In the genomic region with DNA sequence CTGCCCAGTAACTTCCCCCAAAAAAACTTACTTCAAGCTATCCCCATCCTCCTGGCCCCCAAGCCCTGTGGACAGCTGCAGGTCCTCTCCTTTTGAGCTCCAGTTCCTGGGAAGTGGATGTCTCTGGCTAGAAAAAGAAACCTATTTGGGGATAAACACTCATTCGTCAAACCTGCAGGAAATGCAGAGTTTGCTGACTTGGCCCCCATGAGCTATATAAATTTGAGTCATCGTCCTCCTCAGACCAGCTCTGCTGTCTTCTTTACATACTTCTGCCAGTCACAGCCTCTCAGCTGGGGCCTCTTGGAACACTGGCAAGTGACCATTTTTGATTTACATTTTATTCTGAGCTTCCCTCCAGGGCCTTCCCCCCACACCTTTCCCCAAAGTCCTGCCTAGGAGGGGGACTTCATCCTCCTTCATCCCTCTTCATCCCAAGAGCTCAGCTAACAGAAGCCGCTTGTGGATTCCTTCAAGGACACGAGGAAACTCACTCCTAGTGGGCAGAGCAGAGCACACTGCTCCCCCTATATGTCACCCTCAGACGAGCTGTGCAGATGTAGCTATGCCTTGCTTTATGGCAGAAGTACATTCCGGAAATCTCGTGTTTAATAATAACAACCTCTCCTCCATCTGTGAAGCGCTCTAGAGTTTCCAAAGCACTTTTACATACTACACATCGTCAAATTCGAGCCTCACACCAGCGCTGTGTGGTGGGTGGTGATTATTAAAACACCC, we compare ENCODE assay signal across 17 cellular contexts.
DNase-seq lines count a peak whose midpoint lies in the region; ATAC-seq, FAIRE-seq and TF ChIP-seq lines count a peak whose summit lies in the region.
"Had no signal": no experiment of that assay in that cellular context is flagged by ENCODE, and none has a peak within 500 bp of the region (broad histone marks: within the 10 kb centered on the region; RNA-seq: fewer than 3 reads in every experiment).

No MANE protein-coding gene starts in this region.

- H3K4me2 ChIP-seq in GM12878 (ENCODE audit: control insufficient read depth, insufficient read depth), result no peak overlapping the region

- in situ Hi-C loops in GM12878 (cut with MboI), result no loop called here

- H3K9me3 ChIP-seq in MG63 (no peaks in the 10 kb centered on the region), GM12878 (replicated peaks; ENCODE audit: control insufficient read depth, insufficient read depth, low read length) (no peaks in the 10 kb centered on the region)

- H3K27ac ChIP-seq in GM12878 (ENCODE audit: control insufficient read depth, insufficient read depth), result no peak overlapping the region

- SMC1A ChIA-PET in GM12878 (lab: Charles Lee; ENCODE audit: uncharacterized antibody, unreplicated experiment), result interaction anchor here (0.9 to 10.3 kb wide), 11 partner anchors 8 to 262 kb away, joined by 3 to 250 read pairs (median 4); no protein-coding TSS in a partner anchor

- H3K9ac ChIP-seq in GM12878 (ENCODE audit: control insufficient read depth, insufficient read depth, low read length), result no peak overlapping the region

- FAIRE-seq in GM12878 (lab: Jason Lieb, UNC), result no peak
- FAIRE-seq: frontal cortex had no signal

- TF ChIP-seq RAD21 in GM12878 (IDR thresholded peaks at IDR 0.05; ENCODE audit: insufficient read depth, low read depth, low read length), result no peak

- H3K79me2 ChIP-seq in GM12878 (ENCODE audit: control insufficient read depth, insufficient read depth, low read length), result no peaks in the 10 kb centered on the region

- BruUV-seq in GM12878 (replicated peaks; lab: Mats Ljungman, UMichigan), result no TSS peak

- TF ChIP-seq CTCF in BJ (IDR thresholded peaks at IDR 0.05; ENCODE audit: insufficient read depth, low read depth, low read length) (peak; percentile 36), GM12878 (IDR thresholded peaks at IDR 0.05 in 2 of 3, conservative IDR thresholded peaks at IDR 0.05 in 1 of 3; ENCODE audit: control insufficient read depth in 2 of 3, extremely low read depth in 1 of 3, insufficient read depth in 1 of 3, low read depth in 3 of 3, low read length in 3 of 3) (no peak)

- H3K36me3 ChIP-seq in BJ (ENCODE audit: control insufficient read depth, insufficient read depth, low read length) (no peaks in the 10 kb centered on the region), MG63 (peaks cover 14% of the 10 kb centered on the region), GM12878 (ENCODE audit: control insufficient read depth in 2 of 2, insufficient read depth in 2 of 2, low read length in 1 of 2) (no peaks in the 10 kb centered on the region)

- H3K27me3 ChIP-seq in BJ (ENCODE audit: control insufficient read depth, insufficient read depth, low read length) (no peaks in the 10 kb centered on the region), MG63 (no peaks in the 10 kb centered on the region), GM12878 (replicated peaks in 1 of 2; ENCODE audit: control insufficient read depth in 2 of 2, insufficient read depth in 2 of 2, low read length in 1 of 2) (peaks cover 2% of the 10 kb centered on the region in 2 experiments; a peak in 2 of 4 replicates)

- TF ChIP-seq POLR2A in GM12878 (IDR thresholded peaks at IDR 0.05; ENCODE audit: low read depth, low read length), result no peak

- POLR2A ChIA-PET in BJ (lab: Charles Lee), result no interaction called here
- POLR2A ChIA-PET in GM12878 (lab: Charles Lee), result interaction anchor here (7.1 kb wide), 1 partner anchor 10 kb away, joined by 121 read pairs; no protein-coding TSS in a partner anchor

- CTCF ChIA-PET in BJ (lab: Yijun Ruan, JAX), result interaction anchor here (0.6 to 2.5 kb wide), 10 partner anchors 8 to 132 kb away, joined by 3 to 10 read pairs (median 7); no protein-coding TSS in a partner anchor
- CTCF ChIA-PET in GM12878 (lab: Yijun Ruan, JAX), result interaction anchor here (1.0 to 7.3 kb wide), 6 partner anchors 9 to 40 kb away, joined by 3 to 44 read pairs (median 15); no protein-coding TSS in a partner anchor

- H3K4me3 ChIP-seq in BJ (ENCODE audit: low read depth, low read length) (no peak overlapping the region), MG63 (no peak overlapping the region), GM12878 (no peak overlapping the region)

- ATAC-seq in GM12878 (peak; percentile 36; the same call in 2 of the 3 replicates), HG03280 (IDR thresholded peaks at IDR 0.05; ENCODE audit: unreplicated experiment) (no peak), GM18858 (IDR thresholded peaks at IDR 0.05; ENCODE audit: unreplicated experiment) (no peak), HG02610 (IDR thresholded peaks at IDR 0.05; ENCODE audit: unreplicated experiment) (no peak)
- ATAC-seq: activated naive CD4-positive, alpha-beta T cell treated with anti-CD3 and anti-CD28 coated beads, Interleukin-2, amount 50 U/mL, for 72 hours; right cardiac atrium had no signal

- H2AFZ ChIP-seq in GM12878 (ENCODE audit: control insufficient read depth, low read depth, low read length), result no peak overlapping the region

- H3K4me1 ChIP-seq in GM12878 (ENCODE audit: control insufficient read depth, insufficient read depth, low read length), result no peaks in the 10 kb centered on the region

- 22% methylated on average over 11 of the region's 11 CpGs for WGBS in GM12878 (ENCODE audit: insufficient coverage, insufficient replicate concordance, low lambda C conversion rate, missing lambda C conversion rate)

- H4K20me1 ChIP-seq in GM12878 (ENCODE audit: control insufficient read depth, insufficient read depth), result no peaks in the 10 kb centered on the region

- RAD21 ChIA-PET in GM12878 (lab: Charles Lee; ENCODE audit: unreplicated experiment), result interaction anchor here (1.3 to 14.3 kb wide), 5 partner anchors 9 to 41 kb away, joined by 4 to 343 read pairs (median 5); no protein-coding TSS in a partner anchor

- intact Hi-C loops in GM12878 (cut with micrococcal nuclease; ENCODE audit: unreplicated experiment), result no loop called here

- DNase-seq in BJ (ENCODE audit: low read depth), result no peak
- DNase-seq in MG63, result peak; percentile 67
- DNase-seq in GM12878 (ENCODE audit: low read depth, low spot score), result no peak
- DNase-seq in left kidney (ENCODE audit: low read depth, low spot score), result peak; percentile 62
- no peak for DNase-seq in stimulated activated CD4-positive, alpha-beta T cell treated with anti-CD3 and anti-CD28 coated beads, Interleukin-4, amount 100 ng/mL, for 24 hours
- DNase-seq: cortex of kidney, GDM1, islet precursor cell, KBM-7, NCI-H2029 treated with DMSO at 0.1 percent for 48 hours, OCI-M1, right cardiac atrium had no signal

- TF ChIP-seq EP300 in GM12878 (IDR thresholded peaks at IDR 0.05; ENCODE audit: borderline replicate concordance in 1 of 2, control insufficient read depth in 1 of 2, low read depth in 2 of 2, low read length in 2 of 2), result no peak

TF ChIP-seq in GM12878, 131 proteins besides CTCF, POLR2A, EP300 and RAD21 (continues in another document):
- TF ChIP-seq SMC3 (IDR thresholded peaks at IDR 0.05; ENCODE audit: borderline replicate concordance, low read length), result no peak
- no peak for TF ChIP-seq SMARCA5 (IDR thresholded peaks at IDR 0.05)
- TF ChIP-seq MYC (IDR thresholded peaks at IDR 0.05; ENCODE audit: insufficient read depth, insufficient read length, insufficient replicate concordance, low read length, severe bottlenecking), result no peak
- TF ChIP-seq, protein P1, sequence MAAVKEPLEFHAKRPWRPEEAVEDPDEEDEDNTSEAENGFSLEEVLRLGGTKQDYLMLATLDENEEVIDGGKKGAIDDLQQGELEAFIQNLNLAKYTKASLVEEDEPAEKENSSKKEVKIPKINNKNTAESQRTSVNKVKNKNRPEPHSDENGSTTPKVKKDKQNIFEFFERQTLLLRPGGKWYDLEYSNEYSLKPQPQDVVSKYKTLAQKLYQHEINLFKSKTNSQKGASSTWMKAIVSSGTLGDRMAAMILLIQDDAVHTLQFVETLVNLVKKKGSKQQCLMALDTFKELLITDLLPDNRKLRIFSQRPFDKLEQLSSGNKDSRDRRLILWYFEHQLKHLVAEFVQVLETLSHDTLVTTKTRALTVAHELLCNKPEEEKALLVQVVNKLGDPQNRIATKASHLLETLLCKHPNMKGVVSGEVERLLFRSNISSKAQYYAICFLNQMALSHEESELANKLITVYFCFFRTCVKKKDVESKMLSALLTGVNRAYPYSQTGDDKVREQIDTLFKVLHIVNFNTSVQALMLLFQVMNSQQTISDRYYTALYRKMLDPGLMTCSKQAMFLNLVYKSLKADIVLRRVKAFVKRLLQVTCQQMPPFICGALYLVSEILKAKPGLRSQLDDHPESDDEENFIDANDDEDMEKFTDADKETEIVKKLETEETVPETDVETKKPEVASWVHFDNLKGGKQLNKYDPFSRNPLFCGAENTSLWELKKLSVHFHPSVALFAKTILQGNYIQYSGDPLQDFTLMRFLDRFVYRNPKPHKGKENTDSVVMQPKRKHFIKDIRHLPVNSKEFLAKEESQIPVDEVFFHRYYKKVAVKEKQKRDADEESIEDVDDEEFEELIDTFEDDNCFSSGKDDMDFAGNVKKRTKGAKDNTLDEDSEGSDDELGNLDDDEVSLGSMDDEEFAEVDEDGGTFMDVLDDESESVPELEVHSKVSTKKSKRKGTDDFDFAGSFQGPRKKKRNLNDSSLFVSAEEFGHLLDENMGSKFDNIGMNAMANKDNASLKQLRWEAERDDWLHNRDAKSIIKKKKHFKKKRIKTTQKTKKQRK (IDR thresholded peaks at IDR 0.05; ENCODE audit: low read depth, low read length), result no peak
- TF ChIP-seq TCF12 (IDR thresholded peaks at IDR 0.05; ENCODE audit: low read depth, low read length), result no peak
- TF ChIP-seq HDAC2 (IDR thresholded peaks at IDR 0.05), result no peak
- no peak for TF ChIP-seq SPI1 (IDR thresholded peaks at IDR 0.05; ENCODE audit: borderline replicate concordance, insufficient read depth, low read depth, low read length)
- TF ChIP-seq POLR2AphosphoS2 (IDR thresholded peaks at IDR 0.05; ENCODE audit: low read depth, low read length), result no peak

Comparison
In these comparisons a context has a peak if more than half of its experiments do, and no peak if none do; other contexts are left out.
1. DNase-seq: peak in MG63 (single experiment) and left kidney (single experiment); none in BJ (single experiment), GM12878 (single experiment) and stimulated activated CD4-positive, alpha-beta T cell treated with anti-CD3 and anti-CD28 coated beads, Interleukin-4, amount 100 ng/mL, for 24 hours (single experiment).